ENCODE assay signal across 8 cellular contexts in genomic region chr7:1665721-1666250, GRCh38. TPM values are rescaled to one million over a fixed set of nuclear protein-coding genes. Genes with fewer than 3 reads are reported as not detected.
DNase-seq lines count a peak whose midpoint lies in the region; ATAC-seq and TF ChIP-seq lines count a peak whose summit lies in the region.

No MANE protein-coding gene starts in this region.

- H3K4me3 Mint-ChIP-seq in T-helper 17 cell, result peak overlapping the region; percentile 5
- H3K4me3 Mint-ChIP-seq in stimulated activated memory B cell treated with anti-CD40 and anti-IgM and Interleukin-4, amounts not matched to agents 10 μg/mL and 1 μg/mL and 100 μg/mL, for 72 hours, result no peak overlapping the region

- intact Hi-C loops in left cardiac atrium (cut with DNase I) (loop anchor here (2.0 to 10.0 kb wide), 4 partner anchors 89 to 539 kb away; no protein-coding TSS in a partner anchor), testis (cut with DNase I; ENCODE audit: low total_unique reads) (no loop called here)

- no peak overlapping the region for H3K27ac Mint-ChIP-seq in T-helper 17 cell
- H3K27ac Mint-ChIP-seq in stimulated activated memory B cell treated with anti-CD40 and anti-IgM and Interleukin-4, amounts not matched to agents 10 μg/mL and 1 μg/mL and 100 μg/mL, for 72 hours, result no peak overlapping the region

- H3K27me3 Mint-ChIP-seq in T-helper 17 cell, result peaks cover 41% of the 10 kb centered on the region
- peaks cover 54% of the 10 kb centered on the region for H3K27me3 Mint-ChIP-seq in stimulated activated memory B cell treated with anti-CD40 and anti-IgM and Interleukin-4, amounts not matched to agents 10 μg/mL and 1 μg/mL and 100 μg/mL, for 72 hours

- no peaks in the 10 kb centered on the region for H3K9me3 ChIP-seq in T-helper 17 cell (ENCODE audit: control insufficient read depth, low read length, poor library complexity, severe bottlenecking)
- H3K9me3 ChIP-seq in testis, result no peaks in the 10 kb centered on the region
- no peaks in the 10 kb centered on the region for H3K9me3 ChIP-seq in Karpas-422 (ENCODE audit: low read length)

- H3K27ac ChIP-seq in testis (no peak overlapping the region), Karpas-422 (ENCODE audit: low read length) (no peak overlapping the region)

- peaks cover 8% of the 10 kb centered on the region for H3K9me3 Mint-ChIP-seq in stimulated activated memory B cell treated with anti-CD40 and anti-IgM and Interleukin-4, amounts not matched to agents 10 μg/mL and 1 μg/mL and 100 μg/mL, for 72 hours

- H4K20me1 ChIP-seq in Karpas-422 (ENCODE audit: insufficient read depth, low read depth, low read length), result no peaks in the 10 kb centered on the region

- H3K4me1 ChIP-seq in testis (peaks cover 21% of the 10 kb centered on the region), Karpas-422 (ENCODE audit: low read length) (no peaks in the 10 kb centered on the region)

- H3K27me3 ChIP-seq in testis, result no peaks in the 10 kb centered on the region
- no peaks in the 10 kb centered on the region for H3K27me3 ChIP-seq in Karpas-422 (ENCODE audit: low read length)

- H3K9ac ChIP-seq in Karpas-422 (ENCODE audit: low read length), result no peak overlapping the region

- DNase-seq in NCI-H82 (lab: John Stamatoyannopoulos, UW) (peak; percentile 56), NCI-H82 treated with DMSO at 0.1 percent for 48 hours (lab: John Stamatoyannopoulos, UW; ENCODE audit: unreplicated experiment) (no peak), T-helper 17 cell (no peak), left cardiac atrium (peak; percentile 52), testis (no peak), HuH-7 (ENCODE audit: low spot score) (no peak), Karpas-422 (no peak)

- WGBS in testis, 2 donors, result 1% methylated on average over 63 of the region's 71 CpGs; no CpG with 5 or more reads in 1 of the 2 donors

- H3K79me2 ChIP-seq in Karpas-422 (ENCODE audit: low read length), result no peaks in the 10 kb centered on the region

- peaks cover 5% of the 10 kb centered on the region for H3K4me1 Mint-ChIP-seq in T-helper 17 cell
- peaks cover 29% of the 10 kb centered on the region for H3K4me1 Mint-ChIP-seq in stimulated activated memory B cell treated with anti-CD40 and anti-IgM and Interleukin-4, amounts not matched to agents 10 μg/mL and 1 μg/mL and 100 μg/mL, for 72 hours

- no peaks in the 10 kb centered on the region for H3K36me3 ChIP-seq in testis (ENCODE audit: low read depth, missing control alignments)
- H3K36me3 ChIP-seq in Karpas-422 (ENCODE audit: insufficient read depth, low read length), result no peaks in the 10 kb centered on the region

- H3K36me3 Mint-ChIP-seq in T-helper 17 cell (ENCODE audit: low read depth), result peaks cover 2% of the 10 kb centered on the region
- H3K36me3 Mint-ChIP-seq in stimulated activated memory B cell treated with anti-CD40 and anti-IgM and Interleukin-4, amounts not matched to agents 10 μg/mL and 1 μg/mL and 100 μg/mL, for 72 hours, result peaks cover 4% of the 10 kb centered on the region

- H3K4me2 ChIP-seq in Karpas-422 (ENCODE audit: low read depth, low read length, poor library complexity, severe bottlenecking), result no peak overlapping the region

- no peak overlapping the region for H2AFZ ChIP-seq in Karpas-422 (ENCODE audit: low read length)

- no peak for TF ChIP-seq CTCF in testis (IDR thresholded peaks at IDR 0.05)

- peak; percentile 38 for ATAC-seq in T-helper 17 cell
- ATAC-seq in left cardiac atrium, result peak; percentile 20 to 29
- peak; percentile 13 for ATAC-seq in stimulated activated memory B cell treated with anti-CD40 and anti-IgM and Interleukin-4, amounts not matched to agents 10 μg/mL and 1 μg/mL and 100 μg/mL, for 72 hours

- no peak for TF ChIP-seq POLR2A in testis (IDR thresholded peaks at IDR 0.05)

- H3K4me3 ChIP-seq in testis (peak overlapping the region in 1 of 2 donors; percentile 47), Karpas-422 (ENCODE audit: low read length) (no peak overlapping the region)

- no peaks in the 10 kb centered on the region for H3K9me2 ChIP-seq in Karpas-422 (replicated peaks; ENCODE audit: insufficient read depth, low read length)

RNA-seq across cellular contexts. Expression of gene ELFN1, which starts 4.3 kb away (rescaled TPM):
- total RNA-seq in T-helper 17 cell (not detected), left cardiac atrium (1 to 10 TPM; 6.0 to 9.5 TPM), testis (1 to 10 TPM; 2.8 to 3.2 TPM)
- polyA plus RNA-seq in testis (ENCODE audit: insufficient read depth, low read depth, low replicate concordance), result 2.3 TPM
- not detected in 2 replicates for total RNA-seq in Karpas-422 (2014; rRNA removed; shearing (Covaris generic); ENCODE audit: low replicate concordance)

Comparison
In these comparisons a context has a peak if more than half of its experiments do, and no peak if none do; other contexts are left out.
1. DNase-seq: peak in NCI-H82 (single experiment) and left cardiac atrium (single experiment); none in NCI-H82 treated with DMSO at 0.1 percent for 48 hours (single experiment), T-helper 17 cell (0 of 3), testis (single experiment), HuH-7 (single experiment) and Karpas-422 (single experiment).
2. Peak in every context shown above with its lines, with median percentiles within 50 percentile points of each other: ATAC-seq.